ENCODE assay signal across 1 cellular context in genomic region chr21:26118928-26119540, GRCh38.
TF ChIP-seq lines count a peak whose summit lies in the region.

No MANE protein-coding gene starts in this region.

TF ChIP-seq in GM23338, 12 proteins besides CTCF, POLR2A, EP300 and RAD21 (continued from another document):
- TF ChIP-seq REST (IDR thresholded peaks at IDR 0.05; ENCODE audit: unreplicated experiment): no peak
- TF ChIP-seq ZNF462 (CRISPR knock-in tag; IDR thresholded peaks at IDR 0.05): no peak
- TF ChIP-seq STAT1 (IDR thresholded peaks at IDR 0.05; ENCODE audit: unreplicated experiment): no peak
TF ChIP-seq in GM23338: peak in this region for 0.
